In genomic region chr2:53668624-53669026, GRCh38 we compare ENCODE assay signal across 20 cellular contexts.
"Had no signal": no experiment of that assay in that cellular context is flagged by ENCODE, and none has a peak within 500 bp of the region (broad histone marks: within the 10 kb centered on the region; RNA-seq: fewer than 3 reads in every experiment).

No MANE protein-coding gene starts in this region.

- H3K4me3 ChIP-seq: colonic mucosa, gastrocnemius medialis, left lung, tibial nerve had no signal

- DNase-seq: activated CD4-positive, alpha-beta T cell treated with anti-CD3 and anti-CD28 coated beads, Interleukin-2, amount 50 U/mL, for 1 hour; activated CD4-positive, CD25-positive, alpha-beta regulatory T cell treated with anti-CD3 and anti-CD28 coated beads, Interleukin-2, amount 50 U/mL, for 72 hours; activated CD8-positive, alpha-beta memory T cell treated with anti-CD3 and anti-CD28 coated beads for 24 hours; activated CD8-positive, alpha-beta memory T cell treated with anti-CD3 and anti-CD28 coated beads, Interleukin-2, amount 50 U/mL, for 48 hours; activated effector memory CD4-positive, alpha-beta T cell treated with Interleukin-2 at 50 U/mL for 16 hours; activated naive CD4-positive, alpha-beta T cell treated with anti-CD3 and anti-CD28 coated beads, Interleukin-2, amount 50 U/mL, for 16 hours; activated T-cell treated with anti-CD3 and anti-CD28 coated beads, Interleukin-2, amount 50 U/mL, for 48 hours; central memory CD4-positive, alpha-beta T cell; colonic mucosa; gastrocnemius medialis; head of caudate nucleus; left lung; mammary epithelial cell; small intestine; stimulated activated CD4-positive, alpha-beta T cell treated with anti-CD3 and anti-CD28 coated beads, Interleukin-15, amount 100 ng/mL, for 24 hours; stimulated activated CD4-positive, alpha-beta T cell treated with anti-CD3 and anti-CD28 coated beads, Interleukin-2, amount 100 ng/mL, for 48 hours had no signal

- ATAC-seq: gastrocnemius medialis, left lung had no signal

- H3K36me3 ChIP-seq: colonic mucosa had no signal

- H3K27me3 Mint-ChIP-seq: progenitor cell of endocrine pancreas; stimulated activated naive CD8-positive, alpha-beta T cell treated with anti-CD3 and anti-CD28 coated beads, Interleukin-15, Interleukin-2, amounts not matched to agents 100 ng/mL and 50 ng/mL, for 24 hours had no signal

- H3K27ac Mint-ChIP-seq: progenitor cell of endocrine pancreas; stimulated activated naive CD8-positive, alpha-beta T cell treated with anti-CD3 and anti-CD28 coated beads, Interleukin-15, Interleukin-2, amounts not matched to agents 100 ng/mL and 50 ng/mL, for 24 hours had no signal

- H3K4me1 Mint-ChIP-seq: neural crest cell had no signal

- FAIRE-seq: small intestine had no signal

- H3K4me3 Mint-ChIP-seq: neural crest cell; stimulated activated naive CD8-positive, alpha-beta T cell treated with anti-CD3 and anti-CD28 coated beads, Interleukin-15, Interleukin-2, amounts not matched to agents 100 ng/mL and 50 ng/mL, for 24 hours had no signal

- H3K9me3 ChIP-seq: colonic mucosa, gastrocnemius medialis had no signal

- H3K27me3 ChIP-seq: colonic mucosa, gastrocnemius medialis, left lung, tibial nerve had no signal

- H3K27ac ChIP-seq: colonic mucosa, gastrocnemius medialis, left lung, tibial nerve had no signal

- H3K9me3 Mint-ChIP-seq: stimulated activated naive CD8-positive, alpha-beta T cell treated with anti-CD3 and anti-CD28 coated beads, Interleukin-15, Interleukin-2, amounts not matched to agents 100 ng/mL and 50 ng/mL, for 24 hours had no signal

- H3K4me1 ChIP-seq: colonic mucosa, gastrocnemius medialis, left lung, tibial nerve had no signal
